19 cellular contexts compared by ENCODE assay signal in the genomic region with DNA sequence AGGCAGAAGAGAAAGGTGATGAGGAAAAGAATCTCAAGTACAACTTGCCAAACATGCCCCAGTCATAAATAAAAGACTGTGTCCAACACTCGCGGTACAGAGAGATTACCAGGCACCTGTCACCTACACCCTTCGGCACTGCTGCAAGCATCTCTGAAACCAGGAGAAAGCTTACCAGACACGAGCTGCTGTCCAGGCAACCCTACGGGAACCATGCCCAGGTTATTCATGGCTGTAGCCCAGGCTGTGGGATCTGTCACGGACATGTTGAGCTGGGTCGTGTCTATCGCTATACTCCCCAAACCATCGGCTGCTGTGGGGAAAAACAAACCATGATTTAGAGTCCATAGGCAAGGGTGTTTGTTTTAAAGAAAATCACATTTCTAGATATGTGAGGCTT.
DNase-seq lines count a peak whose midpoint lies in the region; ATAC-seq and TF ChIP-seq lines count a peak whose summit lies in the region.
"Had no signal": no experiment of that assay in that cellular context is flagged by ENCODE, and none has a peak within 500 bp of the region (broad histone marks: within the 10 kb centered on the region; RNA-seq: fewer than 3 reads in every experiment).

No MANE protein-coding gene starts in this region.

- ATAC-seq in HG02970 (IDR thresholded peaks at IDR 0.05; ENCODE audit: low FRiP score, unreplicated experiment) = no peak
- ATAC-seq: activated T-cell treated with anti-CD3 and anti-CD28 coated beads, Interleukin-2, amount 50 U/mL, for 4 hours; stimulated activated effector memory CD8-positive, alpha-beta T cell treated with anti-CD3 and anti-CD28 coated beads, Interleukin-12 subunit alpha, Interleukin-12 subunit beta, amount 100 ng/mL, for 72 hours had no signal

- no peak overlapping the region for H3K27ac ChIP-seq in hepatocyte
- H3K27ac ChIP-seq: neutrophil, skin epidermis had no signal

- H4K20me1 ChIP-seq in hepatocyte (ENCODE audit: insufficient read depth, poor library complexity, severe bottlenecking) = no peaks in the 10 kb centered on the region

- no peak overlapping the region for H3K4me3 ChIP-seq in hepatocyte
- H3K4me3 ChIP-seq: MG63, skin epidermis had no signal

- no peaks in the 10 kb centered on the region for H3K9me3 ChIP-seq in hepatocyte (ENCODE audit: low read depth)
- H3K9me3 ChIP-seq: MG63, neutrophil had no signal

- WGBS in hepatocyte (ENCODE audit: low lambda C conversion rate, missing lambda C conversion rate) = 67% methylated on average over 9 of the region's 9 CpGs

- DNase-seq in C1 segment of cervical spinal cord (lab: John Stamatoyannopoulos, UW) (peak in 12 of 14 donors; percentile 8 to 65 (median 45)), NCI-H748 treated with DMSO at 0.1 percent for 48 hours (lab: John Stamatoyannopoulos, UW) (peak; percentile 19), head of caudate nucleus (peak in 40 of 42 donors; percentile 10 to 79 (median 48)), putamen (ENCODE audit: low spot score) (peak; percentile 34), ecto neural progenitor cell (ENCODE audit: low spot score) (no peak), hepatocyte (ENCODE audit: low spot score) (no peak), DMS53 treated with DMSO at 0.1 percent for 48 hours (lab: John Stamatoyannopoulos, UW; ENCODE audit: unreplicated experiment) (no peak)
- DNase-seq: activated CD4-positive, alpha-beta T cell treated with anti-CD3 and anti-CD28 coated beads, Interleukin-2, amount 50 U/mL, for 4 hours; activated naive CD8-positive, alpha-beta T cell treated with anti-CD3 and anti-CD28 coated beads for 36 hours; activated T-cell treated with anti-CD3 and anti-CD28 coated beads, Interleukin-2, amount 50 U/mL, for 4 hours; H7; islet precursor cell; MG63; NCI-H345; OCI-M1 had no signal

- no peaks in the 10 kb centered on the region for H3K4me1 ChIP-seq in hepatocyte (ENCODE audit: insufficient read depth)

- no peaks in the 10 kb centered on the region for H3K9me2 ChIP-seq in hepatocyte (replicated peaks; ENCODE audit: insufficient read depth)

- intact Hi-C loops in head of caudate nucleus (cut with DNase I) = no loop called here

- H3K4me2 ChIP-seq in hepatocyte = no peak overlapping the region

- no peak for TF ChIP-seq CTCF in hepatocyte (IDR thresholded peaks at IDR 0.05; ENCODE audit: poor library complexity)

- no peaks in the 10 kb centered on the region for H3K36me3 ChIP-seq in hepatocyte (replicated peaks; ENCODE audit: insufficient read depth, low read depth)
- H3K36me3 ChIP-seq: MG63, neutrophil had no signal

- no peaks in the 10 kb centered on the region for H3K79me2 ChIP-seq in hepatocyte

- H2AFZ ChIP-seq in hepatocyte = no peak overlapping the region

- H3K27me3 ChIP-seq in hepatocyte = no peaks in the 10 kb centered on the region
- H3K27me3 ChIP-seq: MG63, neutrophil had no signal

Comparison
In these comparisons a context has a peak if more than half of its experiments do, and no peak if none do; other contexts are left out.
1. DNase-seq: peak in C1 segment of cervical spinal cord (12 of 14), NCI-H748 treated with DMSO at 0.1 percent for 48 hours (single experiment), head of caudate nucleus (40 of 42) and putamen (single experiment); none in ecto neural progenitor cell (single experiment), hepatocyte (single experiment) and DMS53 treated with DMSO at 0.1 percent for 48 hours (single experiment).